In genomic region chr9:89410709-89411111, GRCh38 we compare ENCODE assay signal across 7 cellular contexts.
DNase-seq lines count a peak whose midpoint lies in the region; ATAC-seq, FAIRE-seq and TF ChIP-seq lines count a peak whose summit lies in the region.

No MANE protein-coding gene starts in this region.

- ATAC-seq in HG03196 (IDR thresholded peaks at IDR 0.05; ENCODE audit: unreplicated experiment): peak; percentile 40
- no peak for ATAC-seq in HG02938 (IDR thresholded peaks at IDR 0.05; ENCODE audit: unreplicated experiment)

- no peak for TF ChIP-seq CTCF in ascending aorta (IDR thresholded peaks at IDR 0.05)

- no peaks in the 10 kb centered on the region for H3K27me3 Mint-ChIP-seq in activated T-cell treated with anti-CD3 and anti-CD28 coated beads, Interleukin-2, amount 50 U/mL, for 24 hours

- H3K27ac Mint-ChIP-seq in activated T-cell treated with anti-CD3 and anti-CD28 coated beads, Interleukin-2, amount 50 U/mL, for 24 hours: peak overlapping the region; percentile 99

- peaks cover 0 to 5% of the 10 kb centered on the region in 2 donors for H3K9me3 ChIP-seq in ascending aorta

- no peak overlapping the region for H3K4me3 ChIP-seq in ascending aorta

- peaks cover 98% of the 10 kb centered on the region for H3K4me1 Mint-ChIP-seq in activated T-cell treated with anti-CD3 and anti-CD28 coated beads, Interleukin-2, amount 50 U/mL, for 24 hours (ENCODE audit: low read depth)

- no peak overlapping the region for H3K27ac ChIP-seq in ascending aorta

- H3K27me3 ChIP-seq in ascending aorta: no peaks in the 10 kb centered on the region

- intact Hi-C loops in ascending aorta (cut with DNase I): loop anchor here (10.0 kb wide), 1 partner anchor 134 kb away; no protein-coding TSS in a partner anchor

- no peaks in the 10 kb centered on the region for H3K4me1 ChIP-seq in ascending aorta

- DNase-seq in GM19239 (ENCODE audit: insufficient read length, low spot score) (no peak), renal cortical epithelial cell (ENCODE audit: low read depth) (peak; percentile 66), SHP77 (lab: John Stamatoyannopoulos, UW) (no peak), ascending aorta (ENCODE audit: low spot score in 2 of 2) (no peak)
- DNase-seq in activated T-cell treated with anti-CD3 and anti-CD28 coated beads, Interleukin-2, amount 50 U/mL, for 24 hours: peak; percentile 62

- H3K4me3 Mint-ChIP-seq in activated T-cell treated with anti-CD3 and anti-CD28 coated beads, Interleukin-2, amount 50 U/mL, for 24 hours: peak overlapping the region; percentile 72

- H3K9me3 Mint-ChIP-seq in activated T-cell treated with anti-CD3 and anti-CD28 coated beads, Interleukin-2, amount 50 U/mL, for 24 hours: peaks cover 6% of the 10 kb centered on the region

- peaks cover 99% of the 10 kb centered on the region for H3K36me3 Mint-ChIP-seq in activated T-cell treated with anti-CD3 and anti-CD28 coated beads, Interleukin-2, amount 50 U/mL, for 24 hours (ENCODE audit: low read depth)

- peak; percentile 89 for FAIRE-seq in GM19239 (lab: Jason Lieb, UNC)

- no peaks in the 10 kb centered on the region for H3K36me3 ChIP-seq in ascending aorta

Comparison
In these comparisons a context has a peak if more than half of its experiments do, and no peak if none do; other contexts are left out.
1. DNase-seq: peak in activated T-cell treated with anti-CD3 and anti-CD28 coated beads, Interleukin-2, amount 50 U/mL, for 24 hours (single experiment) and renal cortical epithelial cell (single experiment); none in GM19239 (single experiment), SHP77 (0 of 2) and ascending aorta (0 of 2).